Comparison of ENCODE assay signal across 12 cellular contexts in genomic region chr13:111280666-111281577, GRCh38. TPM values are rescaled to one million over a fixed set of nuclear protein-coding genes. Genes with fewer than 3 reads are reported as not detected.
A peak's percentile ranks its signal among the peaks of the same experiment; 100 is the strongest.
DNase-seq lines count a peak whose midpoint lies in the region; ATAC-seq and TF ChIP-seq lines count a peak whose summit lies in the region.
"Had no signal": no experiment of that assay in that cellular context is flagged by ENCODE, and none has a peak within 500 bp of the region (broad histone marks: within the 10 kb centered on the region; RNA-seq: fewer than 3 reads in every experiment).

No MANE protein-coding gene starts in this region.

- no peak for DNase-seq in GM23338 (ENCODE audit: low spot score)
- peak; percentile 85 to 92 for DNase-seq in cardiac fibroblast (ENCODE audit: low read depth in 2 of 2)
- no peak for DNase-seq in left lobe of liver (ENCODE audit: low spot score)
- DNase-seq in GM13977 (ENCODE audit: low spot score) = no peak
- DNase-seq in NCI-H226 = no peak
- no peak for DNase-seq in NCI-H748 (lab: John Stamatoyannopoulos, UW; ENCODE audit: unreplicated experiment)
- DNase-seq in T-helper 17 cell = no peak
- DNase-seq: DMS79; H7; stimulated activated CD4-positive, alpha-beta T cell treated with anti-CD3 and anti-CD28 coated beads, Interleukin-4, amount 100 ng/mL, for 1 hour had no signal

- no peaks in the 10 kb centered on the region for H3F3A ChIP-seq in GM23338 (replicated peaks; ENCODE audit: low read depth)

- peak overlapping the region; percentile 61 for H3K27ac Mint-ChIP-seq in GM23338
- no peak overlapping the region for H3K27ac Mint-ChIP-seq in T-helper 17 cell
- H3K27ac Mint-ChIP-seq: natural killer cell treated with Interleukin-12 subunit alpha and Interleukin-12 subunit beta and Interleukin-15 and Interleukin-18, amount 100 ng/mL, for 72 hours had no signal

- H3K9me2 ChIP-seq in GM23338 (ENCODE audit: insufficient read depth) = no peaks in the 10 kb centered on the region

- no peak overlapping the region for H3K9ac ChIP-seq in subcutaneous abdominal adipose tissue (ENCODE audit: low read length in 5 of 5)

- H3K27me3 ChIP-seq in GM23338 (ENCODE audit: insufficient read depth) (no peaks in the 10 kb centered on the region), subcutaneous abdominal adipose tissue (ENCODE audit: control insufficient read depth in 5 of 5, insufficient read depth in 4 of 5, low read length in 5 of 5) (no peaks in the 10 kb centered on the region)

- TF ChIP-seq CTCF in GM23338 (conservative IDR thresholded peaks at IDR 0.05; ENCODE audit: low read depth in 2 of 2) (no peak), cardiac fibroblast (IDR thresholded peaks at IDR 0.05; ENCODE audit: low read depth, low read length) (no peak), GM13977 (IDR thresholded peaks at IDR 0.05; ENCODE audit: extremely low read depth, insufficient read depth, missing control alignments) (no peak)

- H3K4me3 ChIP-seq in GM23338 (no peak overlapping the region), cardiac fibroblast (replicated peaks in 1 of 2; ENCODE audit: low read depth in 2 of 2, low read length in 2 of 2) (no peak overlapping the region), subcutaneous abdominal adipose tissue (ENCODE audit: low read depth in 1 of 5, low read length in 5 of 5) (no peak overlapping the region)

- peaks cover 56% of the 10 kb centered on the region for H3K36me3 Mint-ChIP-seq in GM23338 (ENCODE audit: low read depth)
- H3K36me3 Mint-ChIP-seq in T-helper 17 cell (ENCODE audit: low read depth) = peaks cover 19% of the 10 kb centered on the region

- H3K4me1 Mint-ChIP-seq in GM23338 (no peaks in the 10 kb centered on the region), T-helper 17 cell (peaks cover 10% of the 10 kb centered on the region)

- ATAC-seq in GM23338 = no peak
- peak; percentile 20 for ATAC-seq in left lobe of liver
- no peak for ATAC-seq in T-helper 17 cell
- ATAC-seq: natural killer cell treated with Interleukin-12 subunit alpha and Interleukin-12 subunit beta and Interleukin-15 and Interleukin-18, amount 100 ng/mL, for 72 hours had no signal

- H4K20me1 ChIP-seq in GM23338 (replicated peaks; ENCODE audit: insufficient read depth) = no peaks in the 10 kb centered on the region; the same call in 1 of the 2 replicates

- H3K27me3 Mint-ChIP-seq in GM23338 (ENCODE audit: insufficient read depth, low read depth, poor library complexity) (peaks cover 2% of the 10 kb centered on the region), T-helper 17 cell (no peaks in the 10 kb centered on the region)
- H3K27me3 Mint-ChIP-seq: natural killer cell treated with Interleukin-12 subunit alpha and Interleukin-12 subunit beta and Interleukin-15 and Interleukin-18, amount 100 ng/mL, for 72 hours had no signal

- no peak overlapping the region for H3K4me2 ChIP-seq in GM23338

- H2AFZ ChIP-seq in GM23338 = no peak overlapping the region

- H3K79me2 ChIP-seq in GM23338 (replicated peaks; ENCODE audit: insufficient read depth) = 0 out of 2 replicates have a peak, but pooled peaks cover 6% of the 10 kb centered on the region

- H3K4me3 Mint-ChIP-seq in GM23338 = no peak overlapping the region
- H3K4me3 Mint-ChIP-seq in T-helper 17 cell = no peak overlapping the region
- H3K4me3 Mint-ChIP-seq: natural killer cell treated with Interleukin-12 subunit alpha and Interleukin-12 subunit beta and Interleukin-15 and Interleukin-18, amount 100 ng/mL, for 72 hours had no signal

- no peak overlapping the region for H3K27ac ChIP-seq in GM23338 (ENCODE audit: low read depth)
- peak overlapping the region; percentile 6 for H3K27ac ChIP-seq in subcutaneous abdominal adipose tissue (ENCODE audit: low read depth, low read length)

- H3K4me1 ChIP-seq in GM23338 (ENCODE audit: insufficient read depth) = no peaks in the 10 kb centered on the region
- peaks cover 0 to 19% (median 0%) of the 10 kb centered on the region in 5 donors for H3K4me1 ChIP-seq in subcutaneous abdominal adipose tissue (ENCODE audit: control insufficient read depth in 5 of 5, insufficient read depth in 5 of 5, low read length in 5 of 5)

- H3K9me3 ChIP-seq in subcutaneous abdominal adipose tissue (ENCODE audit: control insufficient read depth in 5 of 5, low read length in 5 of 5) = no peaks in the 10 kb centered on the region
- H3K9me3 ChIP-seq in T-helper 17 cell (ENCODE audit: control insufficient read depth, low read length, poor library complexity, severe bottlenecking) = no peaks in the 10 kb centered on the region

- in situ Hi-C loops in GM13977 (cut with MboI; ENCODE audit: low pct_unique_long_range_greater_than_20kb, low sequenced_read_pairs, unreplicated experiment) = no loop called here

- H3K36me3 ChIP-seq in GM23338 (ENCODE audit: insufficient read depth) (peaks cover 27% of the 10 kb centered on the region), subcutaneous abdominal adipose tissue (ENCODE audit: control insufficient read depth in 5 of 5, insufficient read depth in 5 of 5, low read length in 5 of 5) (peaks cover 38 to 96% (median 85%) of the 10 kb centered on the region in 5 donors)

- no peaks in the 10 kb centered on the region for H3K9me3 Mint-ChIP-seq in GM23338
- H3K9me3 Mint-ChIP-seq: natural killer cell treated with Interleukin-12 subunit alpha and Interleukin-12 subunit beta and Interleukin-15 and Interleukin-18, amount 100 ng/mL, for 72 hours had no signal

TF ChIP-seq in GM23338, 12 proteins besides CTCF, POLR2A, EP300 and RAD21:
- TF ChIP-seq REST (IDR thresholded peaks at IDR 0.05; ENCODE audit: unreplicated experiment) = no peak

RNA-seq across cellular contexts. Expression of gene TEX29, which starts 39.5 kb away (rescaled TPM):
- total RNA-seq in GM23338 (2014; rRNA removed; shearing (Covaris generic)) = not detected in 2 replicates
- 0.31 TPM in 1 of 2 replicates, not detected in the other for polyA plus RNA-seq in GM23338 (2016; fragmentation: Nextera tagmentation; extraction: Ambion mirVana)
- total RNA-seq in left lobe of liver = 0.53 TPM
- not detected for total RNA-seq in T-helper 17 cell
- total RNA-seq: H7 had no signal

Comparison
In these comparisons a context has a peak if more than half of its experiments do, and no peak if none do; other contexts are left out.
1. DNase-seq: peak in cardiac fibroblast (2 of 2); none in GM23338 (single experiment), left lobe of liver (single experiment), GM13977 (single experiment), NCI-H226 (single experiment), NCI-H748 (single experiment) and T-helper 17 cell (0 of 3).